In the genomic region with DNA sequence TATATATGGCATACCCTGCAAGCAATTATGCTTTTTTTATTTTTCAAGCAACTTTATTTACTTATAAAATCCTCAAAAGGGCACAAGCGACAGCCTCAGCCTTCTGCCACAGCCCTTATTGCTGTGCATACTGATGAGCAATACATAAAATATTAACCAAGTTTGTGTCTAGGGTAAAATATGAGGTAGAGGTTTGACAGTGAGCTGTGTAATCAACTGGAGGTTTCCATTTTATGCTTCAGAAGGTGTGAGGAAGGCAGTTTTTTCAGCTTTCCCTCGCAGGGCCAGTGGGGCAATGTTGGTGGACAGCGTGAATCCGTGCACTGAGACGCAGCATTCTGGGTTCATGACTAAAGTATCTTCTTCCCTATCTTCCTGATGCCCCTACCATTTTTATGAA, we compare ENCODE assay signal across 18 cellular contexts.
"Had no signal": no experiment of that assay in that cellular context is flagged by ENCODE, and none has a peak within 500 bp of the region (broad histone marks: within the 10 kb centered on the region; RNA-seq: fewer than 3 reads in every experiment).

No MANE protein-coding gene starts in this region.

- H3K36me3 ChIP-seq: breast epithelium, left ventricle myocardium inferior, sigmoid colon, upper lobe of left lung had no signal

- H3K9me3 ChIP-seq: breast epithelium, left ventricle myocardium inferior, sigmoid colon, upper lobe of left lung had no signal

- H3K4me3 ChIP-seq: breast epithelium, hepatocyte, left ventricle myocardium inferior, lung, sigmoid colon, upper lobe of left lung had no signal

- H3K27me3 ChIP-seq: breast epithelium, hepatocyte, sigmoid colon, upper lobe of left lung had no signal

- DNase-seq: activated CD4-positive, alpha-beta T cell treated with anti-CD3 and anti-CD28 coated beads for 36 hours; activated CD4-positive, CD25-positive, alpha-beta regulatory T cell; activated CD8-positive, alpha-beta memory T cell treated with anti-CD3 and anti-CD28 coated beads, Interleukin-2, amount 10 ng/mL, durations not matched to agents 7 days and 5 days; activated CD8-positive, alpha-beta T cell treated with anti-CD3 and anti-CD28 coated beads, Interleukin-2, amount 10 ng/mL, durations not matched to agents 7 days and 5 days; activated T-cell treated with anti-CD3 and anti-CD28 coated beads, Interleukin-2, amount 50 U/mL, for 48 hours; central memory CD4-positive, alpha-beta T cell; left ventricle myocardium inferior; mesendoderm; natural killer cell; posterior cingulate gyrus; sigmoid colon; small intestine; stimulated activated CD4-positive, alpha-beta T cell treated with anti-CD3 and anti-CD28 coated beads, Interleukin-4, amount 100 ng/mL, for 24 hours; substantia nigra; upper lobe of left lung had no signal

- H3K4me1 ChIP-seq: breast epithelium, sigmoid colon had no signal
